In the genomic region with DNA sequence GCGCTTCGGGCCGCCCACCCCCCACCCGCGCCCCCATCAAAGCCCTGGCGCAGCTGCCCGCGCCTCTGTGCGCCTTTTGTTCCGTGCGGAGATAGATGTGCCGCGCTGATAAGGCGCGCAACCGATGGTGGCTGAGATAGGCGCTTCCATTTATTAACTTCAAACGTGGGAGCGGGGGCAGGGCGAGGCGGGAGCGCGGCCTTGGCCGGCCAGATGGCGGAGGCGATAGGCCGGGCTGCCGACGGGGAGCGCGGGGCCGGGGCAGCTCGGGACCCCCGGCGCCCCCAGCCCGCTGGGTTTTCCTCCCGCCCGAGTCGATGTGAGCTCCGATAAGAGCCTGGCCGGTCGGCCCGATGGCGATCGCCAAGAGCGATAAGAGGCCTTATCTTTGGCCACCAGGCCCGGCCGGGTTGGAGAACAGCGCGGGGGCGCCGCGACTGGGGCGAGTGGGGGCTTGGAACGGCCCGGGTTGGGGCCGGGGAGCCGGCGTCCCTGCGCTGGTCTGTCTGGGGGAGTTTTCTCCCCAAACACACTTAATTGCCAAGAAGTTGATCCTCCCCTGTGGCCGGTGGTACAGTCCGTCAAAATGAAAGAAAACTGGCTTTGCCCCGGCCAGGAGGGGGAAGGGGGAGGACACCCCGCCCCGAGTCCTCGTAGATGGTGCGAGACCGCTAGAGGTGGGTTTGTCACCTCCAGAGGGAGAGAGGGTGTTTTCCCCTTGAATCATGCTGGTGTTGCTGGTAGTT, we compare ENCODE assay signal across 8 cellular contexts.
DNase-seq lines count a peak whose midpoint lies in the region; ATAC-seq and TF ChIP-seq lines count a peak whose summit lies in the region.

No MANE protein-coding gene starts in this region.

- H3K4me3 Mint-ChIP-seq in activated T-cell treated with anti-CD3 and anti-CD28 coated beads, Interleukin-2, amount 50 U/mL, for 24 hours: peak overlapping the region; percentile 84

- ATAC-seq in GM19043 (IDR thresholded peaks at IDR 0.05; ENCODE audit: low read depth, unreplicated experiment): peak; percentile 30
- ATAC-seq in HG03439 (IDR thresholded peaks at IDR 0.05; ENCODE audit: unreplicated experiment): no peak

- H3K27me3 Mint-ChIP-seq in activated T-cell treated with anti-CD3 and anti-CD28 coated beads, Interleukin-2, amount 50 U/mL, for 24 hours: no peaks in the 10 kb centered on the region

- POLR2A ChIA-PET in HEK293T (lab: Yijun Ruan, JAX): no interaction called here

- CTCF ChIA-PET in HEK293T (lab: Yijun Ruan, JAX): interaction anchor here (0.6 kb wide), 1 partner anchor 49 kb away, joined by 3 read pairs; no protein-coding TSS in a partner anchor

- peaks cover 47% of the 10 kb centered on the region for H3K4me1 Mint-ChIP-seq in activated T-cell treated with anti-CD3 and anti-CD28 coated beads, Interleukin-2, amount 50 U/mL, for 24 hours (ENCODE audit: low read depth)

- H3K36me3 Mint-ChIP-seq in activated T-cell treated with anti-CD3 and anti-CD28 coated beads, Interleukin-2, amount 50 U/mL, for 24 hours (ENCODE audit: low read depth): peaks cover 8% of the 10 kb centered on the region

- DNase-seq in AG08396 (ENCODE audit: low spot score): peak; percentile 75
- peak; percentile 9 for DNase-seq in NCI-H2196 treated with DMSO at 0.1 percent for 48 hours (lab: John Stamatoyannopoulos, UW; ENCODE audit: unreplicated experiment)
- DNase-seq in activated T-cell treated with anti-CD3 and anti-CD28 coated beads, Interleukin-2, amount 50 U/mL, for 24 hours: peak; percentile 82
- peak; percentile 60 for DNase-seq in fibroblast of pulmonary artery (ENCODE audit: low read depth)
- no peak for DNase-seq in retinal pigment epithelial cell (ENCODE audit: low read depth)
- DNase-seq in HEK293T (ENCODE audit: extremely low spot score): no peak

- H3K4me3 ChIP-seq in fibroblast of pulmonary artery (replicated peaks; ENCODE audit: low read depth, low read length): peak overlapping the region; percentile 54
- H3K4me3 ChIP-seq in retinal pigment epithelial cell (ENCODE audit: low read length): peak overlapping the region; percentile 77

- TF ChIP-seq CTCF in fibroblast of pulmonary artery (IDR thresholded peaks at IDR 0.05; ENCODE audit: low read length, missing control alignments) (no peak), retinal pigment epithelial cell (conservative IDR thresholded peaks at IDR 0.05; ENCODE audit: low read depth, low read length) (no peak)

- H3K9me3 Mint-ChIP-seq in activated T-cell treated with anti-CD3 and anti-CD28 coated beads, Interleukin-2, amount 50 U/mL, for 24 hours: no peaks in the 10 kb centered on the region

- H3K27ac Mint-ChIP-seq in activated T-cell treated with anti-CD3 and anti-CD28 coated beads, Interleukin-2, amount 50 U/mL, for 24 hours: peak overlapping the region; percentile 98

TF ChIP-seq in HEK293T, 16 proteins besides CTCF, POLR2A, EP300 and RAD21:
- TF ChIP-seq SP1 (IDR thresholded peaks at IDR 0.05) (no peak), FOXK2 (IDR thresholded peaks at IDR 0.05) (no peak), LEF1 (IDR thresholded peaks at IDR 0.05; ENCODE audit: borderline replicate concordance) (no peak), ARNT (IDR thresholded peaks at IDR 0.05) (no peak), NFRKB (IDR thresholded peaks at IDR 0.05) (no peak), ZNF384 (IDR thresholded peaks at IDR 0.05) (no peak)
TF ChIP-seq in HEK293T: peak in this region for 0.

Comparison
In these comparisons a context has a peak if more than half of its experiments do, and no peak if none do; other contexts are left out.
1. DNase-seq: peak in AG08396 (single experiment), NCI-H2196 treated with DMSO at 0.1 percent for 48 hours (single experiment), activated T-cell treated with anti-CD3 and anti-CD28 coated beads, Interleukin-2, amount 50 U/mL, for 24 hours (single experiment) and fibroblast of pulmonary artery (single experiment); none in retinal pigment epithelial cell (single experiment) and HEK293T (single experiment).